In the genomic region with DNA sequence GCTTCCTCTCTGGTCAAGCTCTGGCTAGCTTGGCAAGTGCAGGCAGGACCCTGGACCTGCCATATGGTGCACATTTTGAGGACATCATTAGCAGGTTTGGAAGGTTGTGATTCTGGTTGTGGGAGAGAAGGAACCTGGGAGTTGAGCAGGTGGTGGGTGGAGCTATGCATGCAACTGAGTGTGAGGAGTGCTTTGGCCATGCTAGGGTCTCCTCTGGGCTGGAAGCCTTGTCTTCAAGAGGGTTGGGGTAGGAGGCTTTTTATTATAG, we compare ENCODE assay signal across 24 cellular contexts.
"Had no signal": no experiment of that assay in that cellular context is flagged by ENCODE, and none has a peak within 500 bp of the region (broad histone marks: within the 10 kb centered on the region; RNA-seq: fewer than 3 reads in every experiment).

No MANE protein-coding gene starts in this region.

- H3K4me2 ChIP-seq: SK-N-SH had no signal

- H3K4me1 ChIP-seq: Peyer's patch, SJSA1 had no signal

- DNase-seq: activated CD4-positive, alpha-beta T cell treated with anti-CD3 and anti-CD28 coated beads, Interleukin-2, amount 10 ng/mL, durations not matched to agents 24 days and 14 days; activated CD4-positive, alpha-beta T cell treated with anti-CD3 and anti-CD28 coated beads, Interleukin-2, amount 50 U/mL, for 48 hours; activated CD8-positive, alpha-beta T cell treated with anti-CD3 and anti-CD28 coated beads, Interleukin-2, amount 10 ng/mL, durations not matched to agents 7 days and 5 days; activated naive CD4-positive, alpha-beta T cell treated with anti-CD3 and anti-CD28 coated beads, Interleukin-2, amount 10 ng/mL, durations not matched to agents 7 days and 5 days; activated naive CD8-positive, alpha-beta T cell treated with anti-CD3 and anti-CD28 coated beads, Interleukin-2, amount 50 U/mL, for 24 hours; activated T-cell treated with anti-CD3 and anti-CD28 coated beads for 4 hours; activated T-cell treated with anti-CD3 and anti-CD28 coated beads, Interleukin-2, amount 50 U/mL, for 4 hours; aorta; brain microvascular endothelial cell; central memory CD4-positive, alpha-beta T cell; Karpas-422; NCI-H1105; NCI-H1417 treated with DMSO at 0.1 percent for 48 hours; NCI-H187 treated with DMSO at 0.1 percent for 48 hours; NCI-H2081; NCI-H226; NCI-H446 treated with DMSO at 0.1 percent for 48 hours; NK-92 treated with Interleukin-12 subunit alpha and Interleukin-12 subunit beta, amount 100 ng/mL, for 24 hours; PC-3; RPMI8226; SHP77 treated with DMSO at 0.1 percent for 48 hours; SK-N-SH had no signal

- H3K27me3 ChIP-seq: brain microvascular endothelial cell, Peyer's patch, SJSA1 had no signal

- H3K27ac ChIP-seq: brain microvascular endothelial cell, Peyer's patch, SJSA1 had no signal

- H3K9me3 ChIP-seq: Peyer's patch, SJSA1, SK-N-SH had no signal

- H3K36me3 ChIP-seq: brain microvascular endothelial cell, Peyer's patch, SJSA1 had no signal

- H3K4me3 ChIP-seq: Peyer's patch, SJSA1 had no signal
